Comparison of ENCODE assay signal across 17 cellular contexts in the genomic region with DNA sequence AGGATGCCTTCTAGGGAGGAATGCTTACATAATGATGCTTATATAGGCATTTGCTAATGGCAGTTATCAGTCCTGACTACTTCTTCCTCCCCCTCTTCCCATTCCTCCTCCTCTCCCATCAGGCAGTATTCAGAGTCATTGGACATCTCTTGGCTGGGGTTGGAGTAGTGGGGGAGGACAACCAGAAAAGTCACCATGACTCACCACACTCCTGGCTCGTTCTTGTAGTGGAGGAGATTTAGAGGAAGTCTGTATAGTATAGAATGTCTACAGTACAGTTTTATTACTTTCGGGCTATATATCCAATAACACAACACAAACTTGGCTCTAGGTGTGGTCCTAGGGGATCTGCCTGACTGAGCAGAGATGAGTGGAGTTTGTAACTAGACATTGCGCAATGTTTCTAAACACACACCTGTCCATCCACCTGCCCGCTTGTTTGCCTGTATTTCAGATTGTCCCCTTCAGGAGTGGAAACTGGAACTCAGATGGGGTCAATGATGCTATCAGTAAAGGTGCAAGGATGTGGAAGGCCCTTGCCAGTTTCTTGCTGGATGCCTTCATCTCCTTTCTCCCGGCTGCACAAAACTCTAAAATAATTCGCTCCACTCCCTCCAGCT. TPM values are rescaled to one million over a fixed set of nuclear protein-coding genes. Genes with fewer than 3 reads are reported as not detected.
DNase-seq lines count a peak whose midpoint lies in the region; ATAC-seq and TF ChIP-seq lines count a peak whose summit lies in the region.
"Had no signal": no experiment of that assay in that cellular context is flagged by ENCODE, and none has a peak within 500 bp of the region (broad histone marks: within the 10 kb centered on the region; RNA-seq: fewer than 3 reads in every experiment).

No MANE protein-coding gene starts in this region.

- H3K9me3 ChIP-seq in PC-3 (ENCODE audit: low read length) (no peaks in the 10 kb centered on the region), transverse colon (no peaks in the 10 kb centered on the region), MM.1S (replicated peaks; ENCODE audit: insufficient read depth, low read length) (no peaks in the 10 kb centered on the region)

- H3K9me2 ChIP-seq in PC-3 (replicated peaks; ENCODE audit: low read length), result no peaks in the 10 kb centered on the region
- no peaks in the 10 kb centered on the region for H3K9me2 ChIP-seq in MM.1S (replicated peaks; ENCODE audit: insufficient read depth, low read length)

- H2AFZ ChIP-seq in PC-3 (ENCODE audit: low read length), result no peak overlapping the region
- no peak overlapping the region for H2AFZ ChIP-seq in MM.1S (ENCODE audit: low read length)

- intact Hi-C loops in PC-3 (cut with micrococcal nuclease) (no loop called here), transverse colon (cut with DNase I; ENCODE audit: low total_unique reads) (no loop called here)

- DNase-seq in NCI-H748 (lab: John Stamatoyannopoulos, UW; ENCODE audit: unreplicated experiment) (peak; percentile 37), NCI-H748 treated with DMSO at 0.1 percent for 48 hours (lab: John Stamatoyannopoulos, UW) (no peak), PC-3 (peak; percentile 95), fibroblast of pulmonary artery (ENCODE audit: low read depth) (peak; percentile 84), transverse colon (peak; percentile 21), GM13977 (ENCODE audit: low spot score) (no peak), MM.1S (no peak), DMS114 treated with DMSO at 0.1 percent for 48 hours (lab: John Stamatoyannopoulos, UW; ENCODE audit: unreplicated experiment) (no peak)
- DNase-seq: activated gamma-delta T cell; central memory CD4-positive, alpha-beta T cell; erythroblast; NCI-H1436 treated with DMSO at 0.1 percent for 48 hours; NCI-H82 had no signal

- H3K36me3 ChIP-seq in PC-3 (ENCODE audit: low read depth, low read length) (no peaks in the 10 kb centered on the region), transverse colon (no peaks in the 10 kb centered on the region), MM.1S (replicated peaks; ENCODE audit: insufficient read depth, low read length) (no peaks in the 10 kb centered on the region)

- H3K4me3 ChIP-seq in PC-3 (ENCODE audit: low read length), result no peak overlapping the region
- no peak overlapping the region for H3K4me3 ChIP-seq in fibroblast of pulmonary artery (replicated peaks; ENCODE audit: low read depth, low read length)
- H3K4me3 ChIP-seq in transverse colon, result no peak overlapping the region
- H3K4me3 ChIP-seq in MM.1S (ENCODE audit: low read length), result no peak overlapping the region

- POLR2A ChIA-PET in PC-3 (lab: Charles Lee; ENCODE audit: unreplicated experiment), result no interaction called here

- H3K27me3 ChIP-seq in PC-3 (ENCODE audit: low read length), result no peaks in the 10 kb centered on the region
- H3K27me3 ChIP-seq in transverse colon, result no peaks in the 10 kb centered on the region
- no peaks in the 10 kb centered on the region for H3K27me3 ChIP-seq in MM.1S (replicated peaks; ENCODE audit: insufficient read depth, low read length)

- in situ Hi-C loops in transverse colon (cut with MboI; ENCODE audit: low pct_ligation_motif_present in 1 of 4, low pct_unique_long_range_greater_than_20kb in 1 of 4, low sequenced_read_pairs in 3 of 4), result no loop called here
- in situ Hi-C loops in GM13977 (cut with MboI; ENCODE audit: low pct_unique_long_range_greater_than_20kb, low sequenced_read_pairs, unreplicated experiment), result no loop called here

- H3K4me2 ChIP-seq in PC-3 (ENCODE audit: low read length) (0 out of 2 replicates have a peak overlapping the region, but pooled peaks have one; percentile 8), MM.1S (ENCODE audit: low read depth, low read length) (no peak overlapping the region)

- ATAC-seq in PC-3, result peak; percentile 99

- no TSS peak for BruUV-seq in PC-3 (replicated peaks; lab: Mats Ljungman, UMichigan)

- TF ChIP-seq CTCF in PC-3 (conservative IDR thresholded peaks at IDR 0.05; ENCODE audit: low read depth, low read length) (no peak), fibroblast of pulmonary artery (IDR thresholded peaks at IDR 0.05; ENCODE audit: low read length, missing control alignments) (no peak), transverse colon (IDR thresholded peaks at IDR 0.05) (no peak), GM13977 (IDR thresholded peaks at IDR 0.05; ENCODE audit: extremely low read depth, insufficient read depth, missing control alignments) (no peak), MM.1S (IDR thresholded peaks at IDR 0.05; ENCODE audit: low read length) (no peak)

- H3K27ac ChIP-seq in PC-3 (ENCODE audit: low read length), result no peak overlapping the region
- no peak overlapping the region for H3K27ac ChIP-seq in transverse colon
- no peak overlapping the region for H3K27ac ChIP-seq in MM.1S (ENCODE audit: low read length)

- TF ChIP-seq POLR2A in transverse colon (IDR thresholded peaks at IDR 0.05), result no peak

- H4K20me1 ChIP-seq in PC-3 (ENCODE audit: low read length), result no peaks in the 10 kb centered on the region
- no peaks in the 10 kb centered on the region for H4K20me1 ChIP-seq in MM.1S (ENCODE audit: insufficient read depth, low read length)

- CTCF ChIA-PET in PC-3 (lab: Charles Lee), result no interaction called here

- H3K79me2 ChIP-seq in PC-3 (ENCODE audit: low read length) (no peaks in the 10 kb centered on the region), MM.1S (ENCODE audit: low read length) (no peaks in the 10 kb centered on the region)

- H3K4me1 ChIP-seq in PC-3 (ENCODE audit: insufficient read depth, low read length) (peaks cover 17% of the 10 kb centered on the region), transverse colon (no peaks in the 10 kb centered on the region), MM.1S (ENCODE audit: low read length) (no peaks in the 10 kb centered on the region)

- 0 to 50% methylated on average over 1 to 6 of the region's 6 CpGs for WGBS in transverse colon (ENCODE audit: low coverage in 1 of 2), 2 donors

- H3K9ac ChIP-seq in PC-3 (ENCODE audit: low read length) (no peak overlapping the region), MM.1S (ENCODE audit: low read length) (no peak overlapping the region)

- H3F3A ChIP-seq in PC-3 (ENCODE audit: low read length, unreplicated experiment) (no peaks in the 10 kb centered on the region), MM.1S (ENCODE audit: insufficient read depth, low read length) (no peaks in the 10 kb centered on the region)

- no peak for TF ChIP-seq EP300 in transverse colon (IDR thresholded peaks at IDR 0.05; ENCODE audit: low read depth)

RNA-seq across cellular contexts. Expression of gene KIAA1210, which starts 27.9 kb away (rescaled TPM):
- 0.07 and 0.12 TPM in 2 replicates for total RNA-seq in PC-3 (2014; rRNA removed)
- total RNA-seq in transverse colon, result not detected
- total RNA-seq: G401; myocyte; skeletal muscle tissue; T-helper 1 cell treated with Interleukin-12 subunit alpha and Interleukin-12 subunit beta and Interleukin-4 antibody, amounts not matched to agents 30 ng/mL and 1 ng/mL, for 36 hours had no signal

Comparison
In these comparisons a context has a peak if more than half of its experiments do, and no peak if none do; other contexts are left out.
1. DNase-seq: peak in NCI-H748 (single experiment), PC-3 (single experiment), fibroblast of pulmonary artery (single experiment) and transverse colon (single experiment); none in NCI-H748 treated with DMSO at 0.1 percent for 48 hours (single experiment), GM13977 (single experiment), MM.1S (single experiment) and DMS114 treated with DMSO at 0.1 percent for 48 hours (single experiment).